Comparison of ENCODE assay signal across 14 cellular contexts in genomic region chr5:148090780-148091221, GRCh38. TPM values are rescaled to one million over a fixed set of nuclear protein-coding genes. Genes with fewer than 3 reads are reported as not detected.
A peak's percentile ranks its signal among the peaks of the same experiment; 100 is the strongest.
DNase-seq lines count a peak whose midpoint lies in the region; ATAC-seq, FAIRE-seq and TF ChIP-seq lines count a peak whose summit lies in the region.
"Had no signal": no experiment of that assay in that cellular context is flagged by ENCODE, and none has a peak within 500 bp of the region (broad histone marks: within the 10 kb centered on the region; RNA-seq: fewer than 3 reads in every experiment).

No MANE protein-coding gene starts in this region.

- H3K36me3 Mint-ChIP-seq in progenitor cell of endocrine pancreas (ENCODE audit: insufficient read depth), result peaks cover 24% of the 10 kb centered on the region
- H3K36me3 Mint-ChIP-seq: CD8-positive, alpha-beta T cell had no signal

- no peaks in the 10 kb centered on the region for H3K9me3 Mint-ChIP-seq in progenitor cell of endocrine pancreas (ENCODE audit: low read depth)
- H3K9me3 Mint-ChIP-seq: activated CD4-positive, alpha-beta T cell treated with anti-CD3 and anti-CD28 coated beads, Interleukin-2, amount 10 ng/mL, durations not matched to agents 7 days and 5 days; CD8-positive, alpha-beta T cell; H9; T-helper 1 cell treated with Interleukin-12 subunit alpha and Interleukin-12 subunit beta and Interleukin-4 antibody, amounts not matched to agents 30 μg/mL and 1 μg/mL, for 36 hours had no signal

- peaks cover 30% of the 10 kb centered on the region for H3K4me1 Mint-ChIP-seq in progenitor cell of endocrine pancreas (ENCODE audit: low read depth)
- H3K4me1 Mint-ChIP-seq: activated CD4-positive, alpha-beta T cell treated with anti-CD3 and anti-CD28 coated beads, Interleukin-2, amount 10 ng/mL, durations not matched to agents 7 days and 5 days had no signal

- no peak for FAIRE-seq in HTR-8/SVneo (lab: Jason Lieb, UNC)

- no peak overlapping the region for H3K27ac Mint-ChIP-seq in progenitor cell of endocrine pancreas
- H3K27ac Mint-ChIP-seq: activated CD4-positive, alpha-beta T cell treated with anti-CD3 and anti-CD28 coated beads, Interleukin-2, amount 10 ng/mL, durations not matched to agents 7 days and 5 days; CD8-positive, alpha-beta T cell; H9; T-helper 1 cell treated with Interleukin-12 subunit alpha and Interleukin-12 subunit beta and Interleukin-4 antibody, amounts not matched to agents 30 μg/mL and 1 μg/mL, for 36 hours had no signal

- DNase-seq in LoVo (ENCODE audit: low spot score) (peak; percentile 83), progenitor cell of endocrine pancreas (ENCODE audit: low spot score, unreplicated experiment) (no peak), glomerular visceral epithelial cell (ENCODE audit: extremely low spot score) (no peak), HTR-8/SVneo (ENCODE audit: insufficient read length, low spot score) (no peak)
- DNase-seq in stimulated activated naive CD8-positive, alpha-beta T cell treated with anti-CD3 and anti-CD28 coated beads, Interleukin-15, Interleukin-2, amounts not matched to agents 100 U/mL and 50 U/mL, for 24 hours, result no peak
- DNase-seq: activated CD4-positive, alpha-beta T cell treated with anti-CD3 and anti-CD28 coated beads, Interleukin-2, amount 10 ng/mL, durations not matched to agents 7 days and 5 days; CD8-positive, alpha-beta T cell; effector memory CD4-positive, alpha-beta T cell; glutamatergic neuron; H9 had no signal

- ATAC-seq in GM21526 (IDR thresholded peaks at IDR 0.05; ENCODE audit: low FRiP score, unreplicated experiment) (peak; percentile 94), esophagus mucosa (peak; percentile 84)
- ATAC-seq in stimulated activated naive CD8-positive, alpha-beta T cell treated with anti-CD3 and anti-CD28 coated beads, Interleukin-15, Interleukin-2, amounts not matched to agents 100 U/mL and 50 U/mL, for 24 hours, result no peak
- ATAC-seq: CD8-positive, alpha-beta T cell; left lobe of liver had no signal

- no peak for TF ChIP-seq CTCF in progenitor cell of endocrine pancreas (IDR thresholded peaks at IDR 0.05; ENCODE audit: unreplicated experiment)

- no peak overlapping the region for H3K4me3 Mint-ChIP-seq in progenitor cell of endocrine pancreas (ENCODE audit: low read depth)
- H3K4me3 Mint-ChIP-seq: activated CD4-positive, alpha-beta T cell treated with anti-CD3 and anti-CD28 coated beads, Interleukin-2, amount 10 ng/mL, durations not matched to agents 7 days and 5 days; CD8-positive, alpha-beta T cell; H9; T-helper 1 cell treated with Interleukin-12 subunit alpha and Interleukin-12 subunit beta and Interleukin-4 antibody, amounts not matched to agents 30 μg/mL and 1 μg/mL, for 36 hours had no signal

- H3K27me3 Mint-ChIP-seq in progenitor cell of endocrine pancreas, result peaks cover 10% of the 10 kb centered on the region

RNA-seq across cellular contexts. Expression of gene SPINK5, which starts 27.0 kb away (rescaled TPM):
- total RNA-seq in esophagus mucosa, result 509 TPM
- 19.7 and 23.8 TPM in 2 replicates for total RNA-seq in progenitor cell of endocrine pancreas
- total RNA-seq: activated CD4-positive, alpha-beta T cell treated with anti-CD3 and anti-CD28 coated beads, Interleukin-2, amount 10 ng/mL, durations not matched to agents 7 days and 5 days; CD8-positive, alpha-beta T cell; left lobe of liver had no signal

Comparison
In these comparisons a context has a peak if more than half of its experiments do, and no peak if none do; other contexts are left out.
1. RNA of gene SPINK5, which starts 27.0 kb away (total RNA-seq): 509 TPM in esophagus mucosa (single experiment); 19.7 to 23.8 TPM in progenitor cell of endocrine pancreas; every median in the first group is over 10 times any median in the second.